Comparison of ENCODE assay signal across 18 cellular contexts in the genomic region with DNA sequence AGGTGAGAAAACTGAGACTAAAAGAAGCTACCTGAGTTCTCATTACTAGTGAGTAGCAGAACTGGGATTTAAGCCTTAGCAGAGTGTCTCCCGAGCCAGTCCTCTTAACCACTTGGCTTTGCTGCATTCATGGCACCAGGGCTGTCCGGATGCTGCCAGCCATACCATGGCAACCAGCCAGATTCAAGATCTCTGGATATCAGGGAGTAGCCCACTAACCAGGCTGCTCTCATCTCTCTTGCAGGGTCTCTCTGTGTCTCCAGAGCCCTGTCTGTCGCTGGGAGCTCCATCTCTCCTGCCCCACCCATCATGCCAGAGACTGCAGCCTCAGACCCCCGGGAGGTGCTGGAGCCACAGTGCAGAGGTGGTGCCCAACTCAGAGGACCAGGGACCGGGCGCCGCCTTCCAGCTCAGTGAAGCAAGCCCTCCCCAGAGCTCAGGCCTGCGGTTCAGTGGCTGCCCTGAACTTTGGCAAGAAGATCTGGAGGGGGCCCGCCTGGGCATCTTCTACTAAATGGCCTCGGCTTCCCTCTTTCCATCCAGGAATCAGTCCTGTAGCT. TPM values are rescaled to one million over a fixed set of nuclear protein-coding genes. Genes with fewer than 3 reads are reported as not detected.
"Had no signal": no experiment of that assay in that cellular context is flagged by ENCODE, and none has a peak within 500 bp of the region (broad histone marks: within the 10 kb centered on the region; RNA-seq: fewer than 3 reads in every experiment).

No MANE protein-coding gene starts in this region.

- H3K27ac ChIP-seq: ascending aorta, left ventricle myocardium inferior, stomach, thoracic aorta had no signal

- H3K9me3 ChIP-seq: ascending aorta, breast epithelium, left ventricle myocardium inferior, stomach, thoracic aorta, vagina had no signal

- H3K4me3 ChIP-seq: ascending aorta, stomach, thoracic aorta, vagina had no signal

- H3K4me1 ChIP-seq: breast epithelium had no signal

- DNase-seq: activated CD4-positive, alpha-beta T cell treated with anti-CD3 and anti-CD28 coated beads for 1 hour; activated CD4-positive, alpha-beta T cell treated with anti-CD3 and anti-CD28 coated beads, Interleukin-2, amount 50 U/mL, for 48 hours; activated CD8-positive, alpha-beta memory T cell treated with anti-CD3 and anti-CD28 coated beads, Interleukin-2, amount 10 ng/mL, durations not matched to agents 7 days and 5 days; activated T-cell treated with anti-CD3 and anti-CD28 coated beads, Interleukin-2, amount 50 U/mL, for 1 hour; left ventricle myocardium inferior; mesenchymal stem cell; stimulated activated CD4-positive, alpha-beta T cell treated with anti-CD3 and anti-CD28 coated beads, Interleukin-1b, Interleukin-23, amount 100 ng/mL, for 48 hours; stomach; T-helper 1 cell; T1000 had no signal

- H3K27me3 ChIP-seq: ascending aorta, breast epithelium, stomach, vagina had no signal

- ATAC-seq: activated CD8-positive, alpha-beta memory T cell treated with anti-CD3 and anti-CD28 coated beads, Interleukin-2, amount 10 ng/mL, durations not matched to agents 7 days and 5 days; esophagus mucosa had no signal

- H3K36me3 ChIP-seq: ascending aorta, breast epithelium, left ventricle myocardium inferior, stomach, thoracic aorta, vagina had no signal

RNA-seq across cellular contexts. Expression of a gene that starts 1.8 kb away (rescaled TPM):
- total RNA-seq: activated CD8-positive, alpha-beta memory T cell treated with anti-CD3 and anti-CD28 coated beads, Interleukin-2, amount 10 ng/mL, durations not matched to agents 7 days and 5 days; ascending aorta; glomerular endothelial cell; osteocyte; stomach; vagina had no signal
- polyA plus RNA-seq: neural cell had no signal

RNA-seq across cellular contexts. Expression of a gene that starts 36.8 kb away (rescaled TPM):
- polyA plus RNA-seq: neural cell had no signal
